1 cellular context compared by ENCODE assay signal in genomic region chr1:57464756-57465155, GRCh38.
TF ChIP-seq lines count a peak whose summit lies in the region.

No MANE protein-coding gene starts in this region.

TF ChIP-seq in HepG2, 621 proteins besides CTCF, POLR2A, EP300 and RAD21 (continued from another document and continues in another):
- TF ChIP-seq ARID3A (IDR thresholded peaks at IDR 0.05; ENCODE audit: low read depth, low read length) (peak; percentile 87), ZNF329 (CRISPR knock-in tag; IDR thresholded peaks at IDR 0.05; ENCODE audit: low read depth) (no peak), HNF4G (IDR thresholded peaks at IDR 0.05; ENCODE audit: borderline replicate concordance, low read depth, low read length) (peak; percentile 29; the same call in 1 of the 2 replicates), HNF4G (CRISPR knock-in tag; IDR thresholded peaks at IDR 0.05; ENCODE audit: borderline replicate concordance, low read depth) (no peak), SIX4 (CRISPR knock-in tag; IDR thresholded peaks at IDR 0.05) (peak; percentile 96; the same call in 1 of the 2 replicates), ATAD3A (CRISPR knock-in tag; IDR thresholded peaks at IDR 0.05) (no peak), ZNF589 (CRISPR knock-in tag; conservative IDR thresholded peaks at IDR 0.05) (no peak), ATF2 (CRISPR knock-in tag; IDR thresholded peaks at IDR 0.05) (0 out of 2 replicates have a peak, but pooled peaks have one; percentile 68), BCL3 (CRISPR knock-in tag; IDR thresholded peaks at IDR 0.05) (no peak), MNT (IDR thresholded peaks at IDR 0.05) (no peak), PPARG (CRISPR knock-in tag; conservative IDR thresholded peaks at IDR 0.05) (peak; percentile 45; the same call in 1 of the 2 replicates), MEIS1 (CRISPR knock-in tag; IDR thresholded peaks at IDR 0.05; ENCODE audit: borderline replicate concordance) (0 out of 2 replicates have a peak, but pooled peaks have one; percentile 66), RFX3 (CRISPR knock-in tag; IDR thresholded peaks at IDR 0.05) (no peak), FOXP4 (CRISPR knock-in tag; IDR thresholded peaks at IDR 0.05) (peak; percentile 91), ZFP37 (CRISPR knock-in tag; IDR thresholded peaks at IDR 0.05; ENCODE audit: borderline replicate concordance) (no peak), ZXDC (CRISPR knock-in tag; IDR thresholded peaks at IDR 0.05) (no peak), TBL1XR1 (IDR thresholded peaks at IDR 0.05; ENCODE audit: borderline replicate concordance, low read length, partially characterized antibody) (peak; percentile 20), TBX2 (CRISPR knock-in tag; IDR thresholded peaks at IDR 0.05; ENCODE audit: borderline replicate concordance) (peak; percentile 91), CENPT (CRISPR knock-in tag; IDR thresholded peaks at IDR 0.05; ENCODE audit: low read depth) (no peak), PHF21A (CRISPR knock-in tag; IDR thresholded peaks at IDR 0.05) (peak; percentile 82), CEBPB (IDR thresholded peaks at IDR 0.05; ENCODE audit: borderline replicate concordance, low read depth, low read length) (no peak), KIAA2018 (CRISPR knock-in tag; IDR thresholded peaks at IDR 0.05; ENCODE audit: borderline replicate concordance) (no peak), HOMEZ (CRISPR knock-in tag; IDR thresholded peaks at IDR 0.05; ENCODE audit: low read depth) (no peak), ZNF275 (CRISPR knock-in tag; IDR thresholded peaks at IDR 0.05; ENCODE audit: borderline replicate concordance) (0 out of 2 replicates have a peak, but pooled peaks have one; percentile 34), ZNF746 (CRISPR knock-in tag; IDR thresholded peaks at IDR 0.05) (no peak), ZNF607 (CRISPR knock-in tag; IDR thresholded peaks at IDR 0.05; ENCODE audit: borderline replicate concordance) (no peak), SOX6 (IDR thresholded peaks at IDR 0.05) (no peak), SOX6 (CRISPR knock-in tag; IDR thresholded peaks at IDR 0.05) (peak; percentile 99), NFKBIZ (CRISPR knock-in tag; IDR thresholded peaks at IDR 0.05) (no peak), KDM2A (CRISPR knock-in tag; IDR thresholded peaks at IDR 0.05; ENCODE audit: borderline replicate concordance, low read depth) (no peak), FOXA1 (IDR thresholded peaks at IDR 0.05) (peak; percentile 63; the same call in 1 of the 2 replicates), FOXA1 (CRISPR knock-in tag; IDR thresholded peaks at IDR 0.05) (peak; percentile 89), ZNF670 (CRISPR knock-in tag; IDR thresholded peaks at IDR 0.05; ENCODE audit: borderline replicate concordance) (peak; percentile 73; the same call in 1 of the 2 replicates), ATF1 (CRISPR knock-in tag; IDR thresholded peaks at IDR 0.05) (peak; percentile 60), KDM3A (CRISPR knock-in tag; IDR thresholded peaks at IDR 0.05; ENCODE audit: low read depth) (no peak), ZNF431 (CRISPR knock-in tag; IDR thresholded peaks at IDR 0.05; ENCODE audit: borderline replicate concordance, low read depth) (no peak), THAP11 (CRISPR knock-in tag; IDR thresholded peaks at IDR 0.05) (peak; percentile 17; the same call in 1 of the 2 replicates), SSRP1 (CRISPR knock-in tag; IDR thresholded peaks at IDR 0.05) (no peak), CC2D1A (CRISPR knock-in tag; IDR thresholded peaks at IDR 0.05) (no peak)
